Comparison of ENCODE assay signal across 14 cellular contexts in genomic region chr7:46003896-46004875, GRCh38.
A peak's percentile ranks its signal among the peaks of the same experiment; 100 is the strongest.
DNase-seq lines count a peak whose midpoint lies in the region; ATAC-seq and TF ChIP-seq lines count a peak whose summit lies in the region.
"Had no signal": no experiment of that assay in that cellular context is flagged by ENCODE, and none has a peak within 500 bp of the region (broad histone marks: within the 10 kb centered on the region; RNA-seq: fewer than 3 reads in every experiment).

No MANE protein-coding gene starts in this region.

- peaks cover 2% of the 10 kb centered on the region for H3K9me3 Mint-ChIP-seq in activated naive CD8-positive, alpha-beta T cell treated with anti-CD3 and anti-CD28 coated beads for 36 hours
- H3K9me3 Mint-ChIP-seq in activated naive CD8-positive, alpha-beta T cell treated with anti-CD3 and anti-CD28 coated beads, Interleukin-2, amount 50 U/mL, for 24 hours, result peaks cover 13% of the 10 kb centered on the region

- H3K9me3 ChIP-seq in Panc1 (ENCODE audit: control insufficient read depth, insufficient read depth, low read depth, low read length) (no peaks in the 10 kb centered on the region; the same call in 1 of the 2 replicates), spleen (peaks cover 0 to 21% (median 4%) of the 10 kb centered on the region in 8 donors)

- no peaks in the 10 kb centered on the region for H3K4me1 Mint-ChIP-seq in activated naive CD8-positive, alpha-beta T cell treated with anti-CD3 and anti-CD28 coated beads for 36 hours
- no peaks in the 10 kb centered on the region for H3K4me1 Mint-ChIP-seq in activated naive CD8-positive, alpha-beta T cell treated with anti-CD3 and anti-CD28 coated beads, Interleukin-2, amount 50 U/mL, for 24 hours

- BruUV-seq in Panc1 (replicated peaks; lab: Mats Ljungman, UMichigan), result no TSS peak

- H3K4me3 ChIP-seq in Panc1 (ENCODE audit: low read depth in 2 of 2, low read length in 2 of 2), result no peak overlapping the region
- H3K4me3 ChIP-seq in epithelial cell of esophagus (ENCODE audit: low read length), result no peak overlapping the region
- H3K4me3 ChIP-seq in spleen, result no peak overlapping the region
- H3K4me3 ChIP-seq: K562, left ventricle myocardium inferior had no signal

- H3K4me3 Mint-ChIP-seq in activated naive CD8-positive, alpha-beta T cell treated with anti-CD3 and anti-CD28 coated beads for 36 hours, result no peak overlapping the region
- H3K4me3 Mint-ChIP-seq in activated naive CD8-positive, alpha-beta T cell treated with anti-CD3 and anti-CD28 coated beads, Interleukin-2, amount 50 U/mL, for 24 hours, result no peak overlapping the region

- TF ChIP-seq CTCF in Panc1 (IDR thresholded peaks at IDR 0.05) (0 out of 2 replicates have a peak, but pooled peaks have one; percentile 4), epithelial cell of esophagus (IDR thresholded peaks at IDR 0.05; ENCODE audit: insufficient read depth, low read depth, low read length, missing control alignments) (no peak), spleen (IDR thresholded peaks at IDR 0.05 in 8 of 11, conservative IDR thresholded peaks at IDR 0.05 in 3 of 11) (no peak)

- in situ Hi-C loops in Panc1 (cut with HindIII; ENCODE audit: low pct_unique_long_range_greater_than_20kb, low sequenced_read_pairs), result no loop called here

- H3K36me3 ChIP-seq in Panc1 (ENCODE audit: control insufficient read depth, insufficient read depth, low read length), result no peaks in the 10 kb centered on the region
- no peaks in the 10 kb centered on the region for H3K36me3 ChIP-seq in spleen
- H3K36me3 ChIP-seq: left ventricle myocardium inferior had no signal

- no peaks in the 10 kb centered on the region for H3K27me3 ChIP-seq in Panc1 (ENCODE audit: control insufficient read depth, insufficient read depth, low read length)
- no peaks in the 10 kb centered on the region for H3K27me3 ChIP-seq in spleen (replicated peaks in 1 of 7)

- peak overlapping the region; percentile 6 for H3K27ac Mint-ChIP-seq in activated naive CD8-positive, alpha-beta T cell treated with anti-CD3 and anti-CD28 coated beads for 36 hours
- no peak overlapping the region for H3K27ac Mint-ChIP-seq in activated naive CD8-positive, alpha-beta T cell treated with anti-CD3 and anti-CD28 coated beads, Interleukin-2, amount 50 U/mL, for 24 hours

- no peak for ATAC-seq in activated naive CD8-positive, alpha-beta T cell treated with anti-CD3 and anti-CD28 coated beads, Interleukin-2, amount 50 U/mL, for 24 hours
- ATAC-seq in Panc1, result peak; percentile 73; the same call in 1 of the 2 replicates
- ATAC-seq in GM18867 (IDR thresholded peaks at IDR 0.05; ENCODE audit: unreplicated experiment), result no peak
- ATAC-seq: K562 had no signal

- CTCF ChIA-PET in Panc1 (lab: Charles Lee), result no interaction called here

- DNase-seq in activated naive CD8-positive, alpha-beta T cell treated with anti-CD3 and anti-CD28 coated beads for 36 hours, result no peak
- DNase-seq in activated naive CD8-positive, alpha-beta T cell treated with anti-CD3 and anti-CD28 coated beads, Interleukin-2, amount 50 U/mL, for 24 hours, result no peak
- DNase-seq in Panc1 (ENCODE audit: low read depth, low spot score) (peak; percentile 42), epithelial cell of esophagus (ENCODE audit: low read depth) (peak; percentile 87), smooth muscle cell of the brain vasculature (ENCODE audit: low read depth, low spot score) (peak; percentile 10), spleen (no peak)
- no peak for DNase-seq in activated naive CD4-positive, alpha-beta T cell treated with Interleukin-2 at 50 U/mL for 16 hours
- DNase-seq: GDM1; left ventricle myocardium inferior; nucleus accumbens; SIG-M5; stimulated activated CD4-positive, alpha-beta T cell treated with anti-CD3 and anti-CD28 coated beads, Interleukin-4, amount 100 ng/mL, for 4 hours had no signal

- H3K27ac ChIP-seq in Panc1 (ENCODE audit: low read length) (no peak overlapping the region), spleen (no peak overlapping the region)
- H3K27ac ChIP-seq: left ventricle myocardium inferior had no signal

- H3K4me1 ChIP-seq in Panc1 (ENCODE audit: control insufficient read depth, insufficient read depth, low read length) (no peaks in the 10 kb centered on the region), spleen (no peaks in the 10 kb centered on the region)
- H3K4me1 ChIP-seq: left ventricle myocardium inferior had no signal

- intact Hi-C loops in Panc1 (cut with micrococcal nuclease; ENCODE audit: unreplicated experiment), result no loop called here
- intact Hi-C loops in spleen (cut with DNase I; ENCODE audit: low total_unique reads), result no loop called here

- H3K36me3 Mint-ChIP-seq in activated naive CD8-positive, alpha-beta T cell treated with anti-CD3 and anti-CD28 coated beads for 36 hours, result peaks cover 12% of the 10 kb centered on the region
- H3K36me3 Mint-ChIP-seq in activated naive CD8-positive, alpha-beta T cell treated with anti-CD3 and anti-CD28 coated beads, Interleukin-2, amount 50 U/mL, for 24 hours (ENCODE audit: low read depth), result no peaks in the 10 kb centered on the region

- TF ChIP-seq POLR2A in spleen (IDR thresholded peaks at IDR 0.05), result no peak

- 44 to 52% (median 48%) methylated on average over 5 of the region's 5 CpGs for WGBS in spleen, 5 donors

- POLR2A ChIA-PET in Panc1 (lab: Charles Lee), result no interaction called here

- no peaks in the 10 kb centered on the region for H3K27me3 Mint-ChIP-seq in activated naive CD8-positive, alpha-beta T cell treated with anti-CD3 and anti-CD28 coated beads for 36 hours
- no peaks in the 10 kb centered on the region for H3K27me3 Mint-ChIP-seq in activated naive CD8-positive, alpha-beta T cell treated with anti-CD3 and anti-CD28 coated beads, Interleukin-2, amount 50 U/mL, for 24 hours

Comparison
In these comparisons a context has a peak if more than half of its experiments do, and no peak if none do; other contexts are left out.
1. DNase-seq: peak in Panc1 (single experiment), epithelial cell of esophagus (single experiment) and smooth muscle cell of the brain vasculature (single experiment); none in activated naive CD8-positive, alpha-beta T cell treated with anti-CD3 and anti-CD28 coated beads for 36 hours (single experiment), activated naive CD8-positive, alpha-beta T cell treated with anti-CD3 and anti-CD28 coated beads, Interleukin-2, amount 50 U/mL, for 24 hours (single experiment), spleen (single experiment) and activated naive CD4-positive, alpha-beta T cell treated with Interleukin-2 at 50 U/mL for 16 hours (single experiment).